Comparison of ENCODE assay signal across 1 cellular context in genomic region chr7:47954231-47954911, GRCh38.
A peak's percentile ranks its signal among the peaks of the same experiment; 100 is the strongest.
TF ChIP-seq lines count a peak whose summit lies in the region.

No MANE protein-coding gene starts in this region.

TF ChIP-seq in GM12878, 131 proteins besides CTCF, POLR2A, EP300 and RAD21 (continued from another document):
- TF ChIP-seq JUND (IDR thresholded peaks at IDR 0.05; ENCODE audit: low read depth, low read length) (no peak), RFX5 (IDR thresholded peaks at IDR 0.05; ENCODE audit: low read depth, low read length) (no peak), CBFB (IDR thresholded peaks at IDR 0.05; ENCODE audit: low read depth) (no peak), LARP7 (IDR thresholded peaks at IDR 0.05) (no peak), ATF7 (IDR thresholded peaks at IDR 0.05; ENCODE audit: low read depth) (no peak), PAX8 (IDR thresholded peaks at IDR 0.05) (no peak), CEBPB (IDR thresholded peaks at IDR 0.05; ENCODE audit: borderline replicate concordance in 1 of 2, low read depth in 2 of 2, low read length in 2 of 2) (peak in 1 of 2 experiments; percentile 56; a peak in 1 of 4 replicates), ZNF217 (IDR thresholded peaks at IDR 0.05) (no peak), ZSCAN29 (IDR thresholded peaks at IDR 0.05) (no peak), BCL11A (IDR thresholded peaks at IDR 0.05; ENCODE audit: low read depth, low read length) (0 out of 2 replicates have a peak, but pooled peaks have one; percentile 14), EED (IDR thresholded peaks at IDR 0.05; ENCODE audit: low read depth) (no peak), ASH2L (IDR thresholded peaks at IDR 0.05; ENCODE audit: borderline replicate concordance, low read depth) (no peak), IKZF2 (IDR thresholded peaks at IDR 0.05) (no peak), HCFC1 (IDR thresholded peaks at IDR 0.05; ENCODE audit: low read length) (no peak), CREM (IDR thresholded peaks at IDR 0.05; ENCODE audit: low read depth) (peak; percentile 40; the same call in 1 of the 2 replicates), BCL3 (IDR thresholded peaks at IDR 0.05; ENCODE audit: borderline replicate concordance, insufficient read depth, low read depth, low read length, poor library complexity, severe bottlenecking) (peak; percentile 51), PAX5 (IDR thresholded peaks at IDR 0.05; ENCODE audit: borderline replicate concordance, low read depth, low read length) (no peak), NFIC (IDR thresholded peaks at IDR 0.05; ENCODE audit: low read depth, low read length) (peak; percentile 81), CREB1 (IDR thresholded peaks at IDR 0.05; ENCODE audit: low read depth) (peak; percentile 36; the same call in 1 of the 2 replicates), GATAD2B (conservative IDR thresholded peaks at IDR 0.05; ENCODE audit: low read depth) (no peak), RUNX3 (IDR thresholded peaks at IDR 0.05; ENCODE audit: low read length) (peak; percentile 87), MEF2A (IDR thresholded peaks at IDR 0.05; ENCODE audit: insufficient read depth, low read depth, low read length) (peak; percentile 68), GABPA (IDR thresholded peaks at IDR 0.05; ENCODE audit: low read depth) (no peak), MTA3 (IDR thresholded peaks at IDR 0.05; ENCODE audit: borderline replicate concordance, low read length) (peak; percentile 61; the same call in 1 of the 2 replicates), MTA2 (IDR thresholded peaks at IDR 0.05; ENCODE audit: low read depth) (no peak), CHD4 (IDR thresholded peaks at IDR 0.05) (no peak), JUNB (IDR thresholded peaks at IDR 0.05) (peak; percentile 52), IKZF1 (conservative IDR thresholded peaks at IDR 0.05) (no peak), NR2F1 (conservative IDR thresholded peaks at IDR 0.05) (no peak), ATF2 (IDR thresholded peaks at IDR 0.05; ENCODE audit: low read length) (peak; percentile 42; the same call in 1 of the 2 replicates), USF1 (IDR thresholded peaks at IDR 0.05; ENCODE audit: borderline replicate concordance, extremely low read length, insufficient read depth, low read depth, low read length) (no peak), DPF2 (IDR thresholded peaks at IDR 0.05) (no peak), RELB (IDR thresholded peaks at IDR 0.05; ENCODE audit: low read depth) (no peak), BRCA1 (IDR thresholded peaks at IDR 0.05; ENCODE audit: low read depth, low read length) (no peak), IRF4 (IDR thresholded peaks at IDR 0.05; ENCODE audit: low read depth, low read length) (no peak), SRF (IDR thresholded peaks at IDR 0.05; ENCODE audit: low read depth in 2 of 2, low read length in 2 of 2) (no peak), FOXM1 (IDR thresholded peaks at IDR 0.05; ENCODE audit: low read depth, low read length) (peak; percentile 33; the same call in 1 of the 2 replicates), ESRRA (IDR thresholded peaks at IDR 0.05; ENCODE audit: low read length) (no peak), POLR2AphosphoS2 (IDR thresholded peaks at IDR 0.05; ENCODE audit: low read depth, low read length) (no peak), SIN3A (IDR thresholded peaks at IDR 0.05; ENCODE audit: low read depth, low read length) (no peak), STAT1 (conservative IDR thresholded peaks at IDR 0.05) (no peak), SMAD5 (IDR thresholded peaks at IDR 0.05; ENCODE audit: low read depth) (no peak), ZBTB40 (IDR thresholded peaks at IDR 0.05; ENCODE audit: borderline replicate concordance) (no peak)
